Comparison of ENCODE assay signal across 9 cellular contexts in genomic region chr18:37537868-37538525, GRCh38. TPM values are rescaled to one million over a fixed set of nuclear protein-coding genes. Genes with fewer than 3 reads are reported as not detected.
DNase-seq lines count a peak whose midpoint lies in the region; ATAC-seq and TF ChIP-seq lines count a peak whose summit lies in the region.
"Had no signal": no experiment of that assay in that cellular context is flagged by ENCODE, and none has a peak within 500 bp of the region (broad histone marks: within the 10 kb centered on the region; RNA-seq: fewer than 3 reads in every experiment).

No MANE protein-coding gene starts in this region.

- H3K9me3 Mint-ChIP-seq in activated T-cell treated with anti-CD3 and anti-CD28 coated beads, Interleukin-2, amount 50 U/mL, for 24 hours: no peaks in the 10 kb centered on the region
- no peaks in the 10 kb centered on the region for H3K9me3 Mint-ChIP-seq in osteocyte (ENCODE audit: unreplicated experiment)

- no peak overlapping the region for H3K27ac Mint-ChIP-seq in activated T-cell treated with anti-CD3 and anti-CD28 coated beads, Interleukin-2, amount 50 U/mL, for 24 hours
- H3K27ac Mint-ChIP-seq in osteocyte (ENCODE audit: unreplicated experiment): no peak overlapping the region

- ATAC-seq in GM19023 (IDR thresholded peaks at IDR 0.05; ENCODE audit: unreplicated experiment): peak; percentile 94
- ATAC-seq in HG03139 (IDR thresholded peaks at IDR 0.05; ENCODE audit: unreplicated experiment): peak; percentile 88

- H3K27me3 Mint-ChIP-seq in activated T-cell treated with anti-CD3 and anti-CD28 coated beads, Interleukin-2, amount 50 U/mL, for 24 hours: peaks cover 49% of the 10 kb centered on the region
- peaks cover 23% of the 10 kb centered on the region for H3K27me3 Mint-ChIP-seq in osteocyte (ENCODE audit: unreplicated experiment)

- peak; percentile 90 for TF ChIP-seq CTCF in osteocyte (IDR thresholded peaks at IDR 0.05)

- H3K4me3 Mint-ChIP-seq in activated T-cell treated with anti-CD3 and anti-CD28 coated beads, Interleukin-2, amount 50 U/mL, for 24 hours: no peak overlapping the region
- H3K4me3 Mint-ChIP-seq in osteocyte (ENCODE audit: unreplicated experiment): no peak overlapping the region

- no peaks in the 10 kb centered on the region for H3K36me3 Mint-ChIP-seq in activated T-cell treated with anti-CD3 and anti-CD28 coated beads, Interleukin-2, amount 50 U/mL, for 24 hours (ENCODE audit: low read depth)
- H3K36me3 Mint-ChIP-seq in osteocyte (ENCODE audit: unreplicated experiment): no peaks in the 10 kb centered on the region

- no peaks in the 10 kb centered on the region for H3K4me1 Mint-ChIP-seq in activated T-cell treated with anti-CD3 and anti-CD28 coated beads, Interleukin-2, amount 50 U/mL, for 24 hours (ENCODE audit: low read depth)
- peaks cover 1% of the 10 kb centered on the region for H3K4me1 Mint-ChIP-seq in osteocyte (ENCODE audit: unreplicated experiment)

- peak; percentile 31 for DNase-seq in CD1c-positive myeloid dendritic cell (ENCODE audit: extremely low spot score)
- peak; percentile 86 for DNase-seq in NCI-H510A treated with DMSO at 0.1 percent for 48 hours (lab: John Stamatoyannopoulos, UW)
- DNase-seq in activated T-cell treated with anti-CD3 and anti-CD28 coated beads, Interleukin-2, amount 50 U/mL, for 24 hours: peak; percentile 58
- DNase-seq in foreskin melanocyte: peak; percentile 36
- DNase-seq in osteocyte (ENCODE audit: extremely low spot score, unreplicated experiment): peak; percentile 93
- DNase-seq in GF-D8 (lab: John Stamatoyannopoulos, UW): no peak

RNA-seq across cellular contexts. Expression of gene CELF4, which starts 27.6 kb away (rescaled TPM):
- total RNA-seq in osteocyte: not detected in 2 replicates
- total RNA-seq: T-helper 1 cell treated with Interleukin-12 subunit alpha and Interleukin-12 subunit beta and Interleukin-4 antibody, amounts not matched to agents 30 ng/mL and 1 ng/mL, for 36 hours had no signal
